ENCODE assay signal across 8 cellular contexts in the genomic region with DNA sequence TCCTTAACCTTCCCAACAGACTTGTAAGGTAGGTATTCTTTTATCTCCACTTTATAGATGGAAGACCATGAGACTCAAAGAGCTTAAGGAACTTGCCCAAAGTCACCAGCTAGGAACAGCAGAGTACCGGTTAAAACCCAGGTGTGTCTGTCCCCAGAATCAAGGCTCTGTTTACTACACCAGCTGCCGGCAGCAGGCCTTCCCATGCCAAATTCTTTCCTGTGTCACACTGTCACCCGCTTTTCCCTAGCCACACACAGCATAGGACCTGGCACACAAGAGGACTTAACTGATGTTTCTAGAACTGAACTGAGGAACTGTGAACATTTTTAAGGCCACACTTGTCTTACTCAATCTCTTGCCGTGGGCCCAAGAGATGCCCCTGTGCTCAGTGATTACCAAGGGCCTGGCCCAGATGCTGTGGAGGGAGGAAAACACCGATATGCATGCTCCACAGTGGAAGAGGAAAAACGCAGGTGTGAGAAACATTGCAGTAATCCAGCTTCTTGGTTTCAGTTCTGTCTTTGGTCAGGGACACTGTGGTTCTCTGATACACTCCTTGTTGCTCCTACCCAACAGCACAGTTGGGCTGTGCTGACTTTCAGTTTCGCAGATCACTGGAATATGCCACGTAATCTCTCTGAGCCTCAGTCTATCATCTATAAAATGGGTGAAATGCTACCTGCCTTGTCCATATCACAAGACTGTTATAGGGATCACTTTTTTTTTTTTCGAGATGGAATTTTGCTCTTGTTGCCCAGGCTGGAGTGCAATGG. TPM values are rescaled to one million over a fixed set of nuclear protein-coding genes. Genes with fewer than 3 reads are reported as not detected.
DNase-seq lines count a peak whose midpoint lies in the region; ATAC-seq and TF ChIP-seq lines count a peak whose summit lies in the region.

No MANE protein-coding gene starts in this region.

- H3K4me1 Mint-ChIP-seq in CD4-positive, CD25-positive, alpha-beta regulatory T cell, result peaks cover 0 to 16% (median 3%) of the 10 kb centered on the region in 4 donors
- H3K4me1 Mint-ChIP-seq in central memory CD8-positive, alpha-beta T cell, result peaks cover 20% of the 10 kb centered on the region
- no peaks in the 10 kb centered on the region for H3K4me1 Mint-ChIP-seq in HFFc6 (ENCODE audit: low read depth)

- peak overlapping the region; percentile 17 for H3K4me3 ChIP-seq in CD4-positive, CD25-positive, alpha-beta regulatory T cell (ENCODE audit: low read depth, low read length)
- no peak overlapping the region for H3K4me3 ChIP-seq in psoas muscle

- peak; percentile 43 to 58 for ATAC-seq in CD4-positive, CD25-positive, alpha-beta regulatory T cell (ENCODE audit: low read depth in 2 of 2)
- ATAC-seq in GM19324 (IDR thresholded peaks at IDR 0.05; ENCODE audit: low FRiP score, unreplicated experiment) (peak; percentile 80), HG03342 (IDR thresholded peaks at IDR 0.05; ENCODE audit: unreplicated experiment) (peak; percentile 81), psoas muscle (no peak), Right ventricle myocardium inferior (no peak)
- ATAC-seq in central memory CD8-positive, alpha-beta T cell (replicated peaks; ENCODE audit: extremely low read depth, poor library complexity, severe bottlenecking), result peak; percentile 91

- H3K4me1 ChIP-seq in CD4-positive, CD25-positive, alpha-beta regulatory T cell (ENCODE audit: control insufficient read depth, insufficient read depth, low read length, poor library complexity, severe bottlenecking), result no peaks in the 10 kb centered on the region
- no peaks in the 10 kb centered on the region for H3K4me1 ChIP-seq in psoas muscle

- H3K27ac ChIP-seq in CD4-positive, CD25-positive, alpha-beta regulatory T cell (ENCODE audit: insufficient read depth, low read length, poor library complexity, severe bottlenecking), result no peak overlapping the region
- no peak overlapping the region for H3K27ac ChIP-seq in psoas muscle

- WGBS in psoas muscle, 3 donors, result 68 to 75% (median 74%) methylated on average over 9 of the region's 9 CpGs

- no peak for DNase-seq in CD4-positive, CD25-positive, alpha-beta regulatory T cell
- no peak for DNase-seq in central memory CD8-positive, alpha-beta T cell (ENCODE audit: low spot score in 2 of 2)
- DNase-seq in HFFc6 (no peak), psoas muscle (no peak), HT-29 (ENCODE audit: low spot score) (no peak), Right ventricle myocardium inferior (ENCODE audit: missing footprints) (no peak)

- H3K9me3 ChIP-seq in CD4-positive, CD25-positive, alpha-beta regulatory T cell (ENCODE audit: control insufficient read depth in 2 of 2, low read length in 2 of 2), result no peaks in the 10 kb centered on the region
- no peaks in the 10 kb centered on the region for H3K9me3 ChIP-seq in psoas muscle

- TF ChIP-seq CTCF in HFFc6 (IDR thresholded peaks at IDR 0.05) (no peak), psoas muscle (IDR thresholded peaks at IDR 0.05) (no peak)

- no peaks in the 10 kb centered on the region for H3K36me3 Mint-ChIP-seq in CD4-positive, CD25-positive, alpha-beta regulatory T cell
- H3K36me3 Mint-ChIP-seq in central memory CD8-positive, alpha-beta T cell (ENCODE audit: insufficient read depth), result peaks cover 2% of the 10 kb centered on the region
- H3K36me3 Mint-ChIP-seq in HFFc6 (ENCODE audit: low read depth), result no peaks in the 10 kb centered on the region

- intact Hi-C loops in psoas muscle (cut with DNase I), result no loop called here
- intact Hi-C loops in Right ventricle myocardium inferior (cut with DNase I), result no loop called here

- H3K4me3 Mint-ChIP-seq in CD4-positive, CD25-positive, alpha-beta regulatory T cell, result no peak overlapping the region
- peak overlapping the region; percentile 76 for H3K4me3 Mint-ChIP-seq in central memory CD8-positive, alpha-beta T cell
- H3K4me3 Mint-ChIP-seq in HFFc6, result no peak overlapping the region

- no peaks in the 10 kb centered on the region for H3K9me3 Mint-ChIP-seq in CD4-positive, CD25-positive, alpha-beta regulatory T cell
- no peaks in the 10 kb centered on the region for H3K9me3 Mint-ChIP-seq in central memory CD8-positive, alpha-beta T cell
- no peaks in the 10 kb centered on the region for H3K9me3 Mint-ChIP-seq in HFFc6

- H3K27ac Mint-ChIP-seq in CD4-positive, CD25-positive, alpha-beta regulatory T cell, result peak overlapping the region; percentile 3 to 78 (median 39)
- peak overlapping the region; percentile 73 for H3K27ac Mint-ChIP-seq in central memory CD8-positive, alpha-beta T cell (ENCODE audit: low read depth)
- H3K27ac Mint-ChIP-seq in HFFc6, result no peak overlapping the region

- peaks cover 7% of the 10 kb centered on the region for H3K27me3 Mint-ChIP-seq in CD4-positive, CD25-positive, alpha-beta regulatory T cell
- no peaks in the 10 kb centered on the region for H3K27me3 Mint-ChIP-seq in central memory CD8-positive, alpha-beta T cell
- peaks cover 14% of the 10 kb centered on the region for H3K27me3 Mint-ChIP-seq in HFFc6 (ENCODE audit: insufficient read depth)

- no peaks in the 10 kb centered on the region for H3K36me3 ChIP-seq in CD4-positive, CD25-positive, alpha-beta regulatory T cell (ENCODE audit: control insufficient read depth, insufficient read depth, low read length)
- no peaks in the 10 kb centered on the region for H3K36me3 ChIP-seq in psoas muscle (ENCODE audit: insufficient read depth in 1 of 2, low read depth in 1 of 2)

- H3K27me3 ChIP-seq in CD4-positive, CD25-positive, alpha-beta regulatory T cell (ENCODE audit: control insufficient read depth, insufficient read depth, low read length), result no peaks in the 10 kb centered on the region
- H3K27me3 ChIP-seq in psoas muscle (ENCODE audit: insufficient read depth in 3 of 3, low read length in 2 of 3), result no peaks in the 10 kb centered on the region

RNA-seq across cellular contexts. Expression of gene LY9, which starts 13.9 kb away (rescaled TPM):
- 105 TPM for total RNA-seq in CD4-positive, CD25-positive, alpha-beta regulatory T cell
- polyA plus RNA-seq in CD4-positive, CD25-positive, alpha-beta regulatory T cell, result 100 to 1,000 TPM; 124 to 147 (median 131) TPM
- not detected for total RNA-seq in HFFc6 (2021; fragmentation: NEBNext Ultra II Directional; extraction: Animal tissue kit (Norgen Biotek cat#: 25700))
- total RNA-seq in psoas muscle (under 1 TPM in 3 of 4 donors, not detected in 1; 0.27 to 0.49 (median 0.38) TPM), Right ventricle myocardium inferior (not detected)
- polyA plus RNA-seq in psoas muscle, result under 1 TPM in 2 of 3 donors, not detected in 1; 0.06 to 0.10 TPM
- total RNA-seq in HT-29 (2014; rRNA removed; shearing (Covaris generic)), result not detected in 2 replicates

RNA-seq across cellular contexts. Expression of gene SLAMF7, which starts 43.1 kb away (rescaled TPM):
- total RNA-seq in CD4-positive, CD25-positive, alpha-beta regulatory T cell, result 0.76 TPM
- polyA plus RNA-seq in CD4-positive, CD25-positive, alpha-beta regulatory T cell, result under 1 TPM; 0.07 to 0.88 (median 0.15) TPM
- not detected for total RNA-seq in HFFc6 (2021; fragmentation: NEBNext Ultra II Directional; extraction: Animal tissue kit (Norgen Biotek cat#: 25700))
- total RNA-seq in psoas muscle (under 1 TPM; 0.08 to 0.79 (median 0.73) TPM), Right ventricle myocardium inferior (0.46 TPM)
- polyA plus RNA-seq in psoas muscle, result under 1 TPM in 2 of 3 donors, not detected in 1; 0.06 to 0.07 TPM
- not detected in 2 replicates for total RNA-seq in HT-29 (2014; rRNA removed; shearing (Covaris generic))

Comparison
In these comparisons a context has a peak if more than half of its experiments do, and no peak if none do; other contexts are left out.
1. ATAC-seq: peak in CD4-positive, CD25-positive, alpha-beta regulatory T cell (2 of 2), GM19324 (single experiment), HG03342 (single experiment) and central memory CD8-positive, alpha-beta T cell (single experiment); none in psoas muscle (0 of 4) and Right ventricle myocardium inferior (single experiment).
2. RNA of gene LY9, which starts 13.9 kb away (total RNA-seq): 105 TPM in CD4-positive, CD25-positive, alpha-beta regulatory T cell (single experiment); 0.27 to 0.49 TPM in psoas muscle, not detected in Right ventricle myocardium inferior (single experiment), not detected in HFFc6 and not detected in HT-29; every median in the first group is over 10 times any median in the second.